In genomic region chr4:77075869-77076801, GRCh38 we compare ENCODE assay signal across 8 cellular contexts. TPM values are rescaled to one million over a fixed set of nuclear protein-coding genes. Genes with fewer than 3 reads are reported as not detected.
A peak's percentile ranks its signal among the peaks of the same experiment; 100 is the strongest.
DNase-seq lines count a peak whose midpoint lies in the region; ATAC-seq, FAIRE-seq and TF ChIP-seq lines count a peak whose summit lies in the region.

Gene CCNI (minus strand): TSS chr4:77075989. CDS start chr4:77066362, 9,627 bp downstream.

- intact Hi-C loops in IMR-90 (cut with micrococcal nuclease), result loop anchor here (2.0 to 10.0 kb wide), 2 partner anchors 81 to 229 kb away; partner anchors contain the start of gene CCNG2
- intact Hi-C loops in OCI-LY7 (cut with micrococcal nuclease; ENCODE audit: unreplicated experiment), result loop anchor here (1.0 to 5.0 kb wide), 2 partner anchors 80 to 746 kb away; no protein-coding TSS in a partner anchor
- intact Hi-C loops in endothelial cell of umbilical vein (cut with micrococcal nuclease), result loop anchor here (1.0 to 10.0 kb wide), 6 partner anchors 17 to 931 kb away; partner anchors contain the start of genes CCNG2, MRPL1 and NUP54

- BruUV-seq in IMR-90 (replicated peaks; lab: Mats Ljungman, UMichigan) (TSS peak; percentile 64), OCI-LY7 (replicated peaks; lab: Mats Ljungman, UMichigan) (TSS peak; percentile 80), endothelial cell of umbilical vein (replicated peaks; lab: Mats Ljungman, UMichigan) (TSS peak; percentile 66)

- peak within 1 kb of the TSS; percentile 84 for H3K4me2 ChIP-seq in IMR-90 (ENCODE audit: low read depth, low read length)
- peak within 1 kb of the TSS; percentile 96 for H3K4me2 ChIP-seq in OCI-LY7 (ENCODE audit: low read length)
- H3K4me2 ChIP-seq in endothelial cell of umbilical vein (ENCODE audit: insufficient read depth, low read length), result peak within 1 kb of the TSS; percentile 90

- peak within 1 kb of the TSS; percentile 98 for H2BK20ac ChIP-seq in IMR-90 (ENCODE audit: low read depth, low read length)

- H3K79me2 ChIP-seq in OCI-LY7 (ENCODE audit: insufficient read depth, low read depth, low read length), result peaks cover 72% of the 10 kb centered on the region
- H3K79me2 ChIP-seq in endothelial cell of umbilical vein (ENCODE audit: control insufficient read depth, insufficient read depth, low read length), result peaks cover 44% of the 10 kb centered on the region

- peak within 1 kb of the TSS; percentile 99 for H2BK15ac ChIP-seq in IMR-90 (ENCODE audit: low read depth, low read length)

- H3K27me3 ChIP-seq in IMR-90 (ENCODE audit: control insufficient read depth, insufficient read depth, low read length) (no peaks in the 10 kb centered on the region), endothelial cell of umbilical vein (ENCODE audit: control insufficient read depth in 2 of 2, insufficient read depth in 2 of 2, low read length in 2 of 2) (no peaks in the 10 kb centered on the region)

- H3K9me3 ChIP-seq in IMR-90 (ENCODE audit: control insufficient read depth, insufficient read depth, low read length) (no peaks in the 10 kb centered on the region), OCI-LY7 (ENCODE audit: low read length) (0 out of 2 replicates have a peak, but pooled peaks cover 3% of the 10 kb centered on the region), endothelial cell of umbilical vein (replicated peaks; ENCODE audit: control insufficient read depth, insufficient read depth, low read length) (no peaks in the 10 kb centered on the region)

- H2AFZ ChIP-seq in IMR-90 (replicated peaks; ENCODE audit: low read length, poor library complexity) (peak within 1 kb of the TSS; percentile 100), OCI-LY7 (ENCODE audit: low read length) (peak within 1 kb of the TSS; percentile 87), endothelial cell of umbilical vein (ENCODE audit: low read depth, low read length) (peak within 1 kb of the TSS; percentile 87)

- peak within 1 kb of the TSS; percentile 91 for H4K5ac ChIP-seq in IMR-90 (ENCODE audit: low read depth, low read length)

- CTCF ChIA-PET in IMR-90 (lab: Yijun Ruan, JAX), result no interaction called here
- CTCF ChIA-PET in OCI-LY7 (lab: Charles Lee; ENCODE audit: unreplicated experiment), result no interaction called here
- CTCF ChIA-PET in endothelial cell of umbilical vein (lab: Charles Lee), result interaction anchor here (1.3 to 8.1 kb wide), 3 partner anchors 19 to 127 kb away, joined by 3 to 71 read pairs (median 13); no protein-coding TSS in a partner anchor

- H4K8ac ChIP-seq in IMR-90 (ENCODE audit: low read depth in 2 of 2, low read length in 2 of 2), result peak within 1 kb of the TSS; percentile 67 to 100

- peaks cover 41% of the 10 kb centered on the region for H4K20me1 ChIP-seq in IMR-90 (ENCODE audit: insufficient read depth, low read length)
- peaks cover 29% of the 10 kb centered on the region for H4K20me1 ChIP-seq in OCI-LY7 (ENCODE audit: insufficient read depth, low read length)
- H4K20me1 ChIP-seq in endothelial cell of umbilical vein (replicated peaks; ENCODE audit: control insufficient read depth, extremely low read depth, insufficient read depth, low read length), result peaks cover 11% of the 10 kb centered on the region

- H3K4ac ChIP-seq in IMR-90 (ENCODE audit: low read depth, low read length), result peak within 1 kb of the TSS; percentile 100

- dilution Hi-C loops in IMR-90 (cut with HindIII; ENCODE audit: low sequenced_read_pairs, unreplicated experiment) (no loop called here), endothelial cell of umbilical vein (cut with MboI; ENCODE audit: extremely low pct_ligation_motif_present, low sequenced_read_pairs) (no loop called here)

- peak; percentile 97 for TF ChIP-seq POLR2A in IMR-90 (IDR thresholded peaks at IDR 0.05; ENCODE audit: low read depth, low read length)
- peak; percentile 94 for TF ChIP-seq POLR2A in endothelial cell of umbilical vein (IDR thresholded peaks at IDR 0.05; ENCODE audit: low read depth, low read length)

- DNase-seq in DMS 273 (lab: John Stamatoyannopoulos, UW; ENCODE audit: unreplicated experiment), result peak; percentile 96
- peak; percentile 97 for DNase-seq in IMR-90
- peak; percentile 99 for DNase-seq in OCI-LY7 (ENCODE audit: low spot score)
- DNase-seq in activated T-cell treated with anti-CD3 and anti-CD28 coated beads for 1 hour (ENCODE audit: low read depth), result peak; percentile 86
- peak; percentile 99 for DNase-seq in endothelial cell of umbilical vein (ENCODE audit: low read depth, low spot score)
- DNase-seq in midbrain (lab: John Stamatoyannopoulos, UW), result peak; percentile 95
- DNase-seq in stimulated activated CD8-positive, alpha-beta memory T cell treated with anti-CD3 and anti-CD28 coated beads, Interleukin-2, amount 100 ng/mL, for 1 hour (ENCODE audit: low read depth in 2 of 2), result peak; percentile 84 to 89

- POLR2A ChIA-PET in IMR-90 (lab: Charles Lee; ENCODE audit: unreplicated experiment), result interaction anchor here (0.5 to 1.5 kb wide), 4 partner anchors 20 to 127 kb away, joined by 3 to 6 read pairs (median 4); no protein-coding TSS in a partner anchor
- POLR2A ChIA-PET in OCI-LY7 (lab: Charles Lee), result interaction anchor here (0.6 to 5.3 kb wide), 17 partner anchors 10 to 744 kb away, joined by 3 to 73 read pairs (median 4); partner anchors contain the start of gene CCNG2
- POLR2A ChIA-PET in endothelial cell of umbilical vein (lab: Charles Lee), result interaction anchor here (0.6 to 2.0 kb wide), 7 partner anchors 10 to 1586 kb away, joined by 3 to 8 read pairs (median 3); partner anchors contain the start of genes RCHY1 and THAP6

- peak within 1 kb of the TSS; percentile 96 for H2BK5ac ChIP-seq in IMR-90 (ENCODE audit: low read depth, low read length, poor library complexity, severe bottlenecking)

- 0% methylated on average over 17 of the region's 54 CpGs; no CpG with 5 or more reads in 1 of the 2 experiments for WGBS in IMR-90 (ENCODE audit: extremely low coverage in 2 of 2, insufficient read length in 1 of 2), 2 experiments

- H3K4me1 ChIP-seq in IMR-90 (ENCODE audit: control insufficient read depth, insufficient read depth, low read length) (no peaks in the 10 kb centered on the region), OCI-LY7 (ENCODE audit: insufficient read depth, low read length, poor library complexity, severe bottlenecking) (peaks cover 64% of the 10 kb centered on the region), endothelial cell of umbilical vein (ENCODE audit: control insufficient read depth, extremely low read depth, insufficient read depth, low read length) (peaks cover 22% of the 10 kb centered on the region)

- H3K9me2 ChIP-seq in OCI-LY7 (ENCODE audit: insufficient read depth, low read length), result no peaks in the 10 kb centered on the region

- no peak for TF ChIP-seq CTCF in IMR-90 (conservative IDR thresholded peaks at IDR 0.05; ENCODE audit: low read depth, low read length)
- no peak for TF ChIP-seq CTCF in OCI-LY7 (conservative IDR thresholded peaks at IDR 0.05; ENCODE audit: low read length)
- TF ChIP-seq CTCF in endothelial cell of umbilical vein (IDR thresholded peaks at IDR 0.05; ENCODE audit: extremely low read depth in 1 of 2, insufficient read depth in 1 of 2, low read depth in 1 of 2, low read length in 2 of 2), result no peak

- H3K4me3 ChIP-seq in IMR-90 (ENCODE audit: insufficient read depth, low read depth, low read length) (peak within 1 kb of the TSS; percentile 58), OCI-LY7 (ENCODE audit: low read depth, low read length, poor library complexity, severe bottlenecking) (peak within 1 kb of the TSS; percentile 95), endothelial cell of umbilical vein (replicated peaks in 1 of 3; ENCODE audit: insufficient read depth in 1 of 3, low read depth in 1 of 3, low read length in 3 of 3) (peak within 1 kb of the TSS; percentile 83 to 98 (median 90))

- H3K9ac ChIP-seq in IMR-90 (ENCODE audit: low read depth, low read length) (peak within 1 kb of the TSS; percentile 95), endothelial cell of umbilical vein (replicated peaks; ENCODE audit: extremely low read depth, insufficient read depth, low read length) (peak within 1 kb of the TSS; percentile 99)

- H3K79me1 ChIP-seq in IMR-90 (ENCODE audit: low read depth in 1 of 2, low read length in 2 of 2), result peaks cover 6 to 29% of the 10 kb centered on the region in 2 experiments

- peak within 1 kb of the TSS; percentile 100 for H3K23ac ChIP-seq in IMR-90 (ENCODE audit: low read depth, low read length)

- H3K9me1 ChIP-seq in IMR-90 (ENCODE audit: insufficient read depth, low read length), result peaks cover 4% of the 10 kb centered on the region; the same call in 1 of the 2 replicates
- H3K9me1 ChIP-seq in endothelial cell of umbilical vein (replicated peaks; ENCODE audit: control insufficient read depth, extremely low read depth, insufficient read depth, low read length), result no peaks in the 10 kb centered on the region

- peak; percentile 90 for FAIRE-seq in endothelial cell of umbilical vein (lab: Jason Lieb, UNC)

- peak within 1 kb of the TSS; percentile 96 for H3K18ac ChIP-seq in IMR-90 (ENCODE audit: low read depth, low read length)

- peak within 1 kb of the TSS; percentile 100 for H3K14ac ChIP-seq in IMR-90 (replicated peaks; ENCODE audit: low read depth, low read length)

- peak within 1 kb of the TSS; percentile 93 for H3K27ac ChIP-seq in IMR-90 (ENCODE audit: insufficient read depth, low read length)
- H3K27ac ChIP-seq in OCI-LY7 (ENCODE audit: low read depth, low read length, poor library complexity, severe bottlenecking), result peak within 1 kb of the TSS; percentile 84
- peak within 1 kb of the TSS; percentile 98 for H3K27ac ChIP-seq in endothelial cell of umbilical vein (ENCODE audit: insufficient read depth, low read depth, low read length)

- H4K91ac ChIP-seq in IMR-90 (ENCODE audit: insufficient read depth, low read depth, low read length), result peak within 1 kb of the TSS; percentile 100

- peak within 1 kb of the TSS; percentile 93 for H2AK9ac ChIP-seq in IMR-90 (replicated peaks; ENCODE audit: low read depth, low read length, poor library complexity)

- in situ Hi-C loops in IMR-90 (cut with MboI; ENCODE audit: low sequenced_read_pairs), result no loop called here

- peak within 1 kb of the TSS; percentile 100 for H3K56ac ChIP-seq in IMR-90 (ENCODE audit: extremely low read depth, insufficient read depth, low read length)

- H2AK5ac ChIP-seq in IMR-90 (ENCODE audit: low read depth, low read length), result peak within 1 kb of the TSS; percentile 76

- no peaks in the 10 kb centered on the region for H3K36me3 ChIP-seq in IMR-90 (ENCODE audit: control insufficient read depth, insufficient read depth, low read length)
- peaks cover 21% of the 10 kb centered on the region for H3K36me3 ChIP-seq in OCI-LY7 (ENCODE audit: insufficient read depth, low read length)
- no peaks in the 10 kb centered on the region for H3K36me3 ChIP-seq in endothelial cell of umbilical vein (ENCODE audit: control insufficient read depth in 2 of 2, extremely low read depth in 1 of 2, insufficient read depth in 2 of 2, low read length in 2 of 2)

- TF ChIP-seq RAD21 in IMR-90 (IDR thresholded peaks at IDR 0.05; ENCODE audit: low read length), result no peak

- ATAC-seq in GM21528 (IDR thresholded peaks at IDR 0.05; ENCODE audit: low FRiP score, unreplicated experiment) (peak; percentile 71), IMR-90 (ENCODE audit: low read depth) (peak; percentile 89)

- H2BK120ac ChIP-seq in IMR-90 (ENCODE audit: low read depth, low read length), result peak within 1 kb of the TSS; percentile 100

RNA-seq across cellular contexts. Expression of gene CCNI, which starts in this region (rescaled TPM):
- 98.6 and 100 TPM in 2 replicates for total RNA-seq in IMR-90 (2012; rRNA removed)
- 66.8 and 70.1 TPM in 2 replicates for polyA plus RNA-seq in IMR-90 (2012; rRNA removed)
- 30.2 and 39.5 TPM in 2 replicates for polyA plus RNA-seq in IMR-90 (2012; cell fraction: cytosol; rRNA removed)
- polyA plus RNA-seq in IMR-90 (2012; cell fraction: nucleus; rRNA removed; ENCODE audit: low replicate concordance), result 11.4 and 41.8 TPM in 2 replicates
- 105 and 116 TPM in 2 replicates for total RNA-seq in OCI-LY7 (2014; rRNA removed; shearing (Covaris generic))
- total RNA-seq in OCI-LY7 (2022), result 293 and 330 TPM in 2 replicates
- 212 and 227 TPM in 2 replicates for total RNA-seq in endothelial cell of umbilical vein
- 83.6 and 88.6 TPM in 2 replicates for polyA plus RNA-seq in endothelial cell of umbilical vein
- 118 and 144 TPM in 2 replicates for polyA plus RNA-seq in endothelial cell of umbilical vein (2011; cell fraction: cytosol; rRNA removed)
- 44.6 and 62.4 TPM in 2 replicates for polyA plus RNA-seq in endothelial cell of umbilical vein (2011; cell fraction: nucleus; rRNA removed)
- 144 and 185 TPM in 2 replicates for polyA plus RNA-seq in endothelial cell of umbilical vein (2012)
- polyA minus RNA-seq in endothelial cell of umbilical vein, result 228 and 308 TPM in 2 replicates
- polyA minus RNA-seq in endothelial cell of umbilical vein (2011; cell fraction: cytosol; rRNA and poly(A)+ RNA removed), result 115 TPM
- 70.5 and 72.0 TPM in 2 replicates for polyA minus RNA-seq in endothelial cell of umbilical vein (2011; cell fraction: nucleus; rRNA and poly(A)+ RNA removed)

Comparison
In these comparisons a context has a peak if more than half of its experiments do, and no peak if none do; other contexts are left out.
1. Peak in every context shown above with its lines: DNase-seq, ATAC-seq, H3K4me3 ChIP-seq and H3K27ac ChIP-seq.